ENCODE assay signal across 1 cellular context in the genomic region with DNA sequence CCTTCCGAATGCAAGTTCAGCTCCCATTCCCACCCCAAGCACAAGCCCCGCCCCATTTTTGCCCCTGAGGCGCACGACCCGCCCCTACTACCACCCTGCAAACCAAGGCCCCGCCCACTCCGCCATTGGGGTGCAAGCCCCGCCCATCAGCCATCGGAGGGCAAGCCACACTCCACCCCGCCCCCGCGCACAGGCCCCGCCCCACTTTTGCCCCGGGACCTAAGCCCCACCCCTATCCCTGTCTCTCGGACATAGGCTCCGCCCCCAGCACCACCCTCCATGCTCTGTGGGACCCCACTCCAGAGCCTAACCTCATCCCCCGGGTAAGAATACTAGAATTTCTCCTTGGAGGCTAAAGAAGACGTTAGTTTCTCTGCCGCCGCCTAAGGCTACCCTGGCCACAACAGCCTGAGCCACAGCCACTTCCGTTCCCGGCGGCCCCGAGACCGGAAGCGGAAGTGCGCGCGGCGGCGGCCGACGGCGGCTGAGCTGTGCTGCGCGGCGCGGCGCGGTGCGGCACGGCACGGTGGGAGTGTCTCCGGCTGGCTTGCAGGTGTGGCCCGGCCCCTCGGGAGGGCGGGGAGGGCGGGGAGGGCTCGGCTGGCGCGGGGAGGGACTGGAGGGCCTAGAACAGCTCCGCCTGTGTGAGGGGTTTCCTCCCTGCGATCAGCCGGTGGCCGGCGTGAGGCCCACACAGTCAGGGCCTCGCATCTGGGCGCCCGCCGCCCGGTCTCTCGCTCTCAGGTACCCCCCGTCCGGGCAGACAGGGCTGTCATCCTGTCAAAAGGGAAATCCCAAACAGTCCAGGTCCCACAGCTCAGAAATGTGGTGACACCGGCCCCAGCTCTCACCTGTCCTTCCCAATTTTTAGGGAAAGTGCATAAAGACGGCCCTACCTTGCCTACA.
TF ChIP-seq lines count a peak whose summit lies in the region.

Gene ZNF333, plus strand, starts transcription at position 451 of the 906 bp plus-strand sequence. CDS start 3,444 bp downstream, outside the sequence.

TF ChIP-seq in K562, 482 proteins besides CTCF, POLR2A, EP300 and RAD21 (continued from another document and continues in another):
- TF ChIP-seq TFAM (CRISPR knock-in tag; conservative IDR thresholded peaks at IDR 0.05) (no peak), MTF1 (CRISPR knock-in tag; IDR thresholded peaks at IDR 0.05; ENCODE audit: borderline replicate concordance) (no peak), RHOXF2B (CRISPR knock-in tag; conservative IDR thresholded peaks at IDR 0.05) (no peak), SMAD4 (CRISPR knock-in tag; conservative IDR thresholded peaks at IDR 0.05) (peak; percentile 54; the same call in 1 of the 2 replicates), FOXA1 (IDR thresholded peaks at IDR 0.05; ENCODE audit: borderline replicate concordance) (no peak), RNF2 (IDR thresholded peaks at IDR 0.05) (no peak), SNAPC5 (CRISPR knock-in tag; IDR thresholded peaks at IDR 0.05) (no peak), ARNT (IDR thresholded peaks at IDR 0.05) (no peak), ZNF780A (CRISPR knock-in tag; IDR thresholded peaks at IDR 0.05) (no peak), PCBP2 (IDR thresholded peaks at IDR 0.05; ENCODE audit: low read depth, low read length, poor library complexity, severe bottlenecking) (no peak), ZBTB8A (IDR thresholded peaks at IDR 0.05; ENCODE audit: partially characterized antibody) (no peak), CHCHD3 (CRISPR knock-in tag; IDR thresholded peaks at IDR 0.05) (no peak), RFX1 (IDR thresholded peaks at IDR 0.05) (no peak), ETV5 (CRISPR knock-in tag; IDR thresholded peaks at IDR 0.05; ENCODE audit: low read depth) (no peak; the same call in 1 of the 2 replicates), HMG20A (CRISPR knock-in tag; conservative IDR thresholded peaks at IDR 0.05) (no peak), KLF1 (tag; IDR thresholded peaks at IDR 0.05) (0 out of 2 replicates have a peak, but pooled peaks have one; percentile 38), MEF2A (IDR thresholded peaks at IDR 0.05; ENCODE audit: control insufficient read depth, low read depth, low read length) (no peak), SAP30 (IDR thresholded peaks at IDR 0.05; ENCODE audit: borderline replicate concordance, insufficient read depth, low read depth, low read length, poor library complexity, severe bottlenecking) (peak; percentile 43), ZNF184 (CRISPR knock-in tag; IDR thresholded peaks at IDR 0.05) (no peak), BACH1 (tag; IDR thresholded peaks at IDR 0.05) (no peak), JUN (IDR thresholded peaks at IDR 0.05; ENCODE audit: borderline replicate concordance, low read depth, low read length) (peak; percentile 48; the same call in 1 of the 2 replicates), JUN (CRISPR knock-in tag; IDR thresholded peaks at IDR 0.05; ENCODE audit: borderline replicate concordance) (no peak), BRF1 (IDR thresholded peaks at IDR 0.05; ENCODE audit: borderline replicate concordance, extremely low read depth, insufficient read length) (no peak), ZNF696 (CRISPR knock-in tag; conservative IDR thresholded peaks at IDR 0.05) (no peak), IRF2 (CRISPR knock-in tag; IDR thresholded peaks at IDR 0.05) (no peak), NR2C1 (IDR thresholded peaks at IDR 0.05) (peak; percentile 38; the same call in 1 of the 2 replicates), NR2C1 (tag; IDR thresholded peaks at IDR 0.05) (peak; percentile 59; the same call in 1 of the 2 replicates), POLR2AphosphoS2 (IDR thresholded peaks at IDR 0.05; ENCODE audit: low read length) (no peak), MCM2 (IDR thresholded peaks at IDR 0.05; ENCODE audit: low read depth) (no peak), MEF2D (tag; conservative IDR thresholded peaks at IDR 0.05; ENCODE audit: low read depth) (no peak), ZNF217 (CRISPR knock-in tag; IDR thresholded peaks at IDR 0.05) (no peak), BHLHE40 (IDR thresholded peaks at IDR 0.05; ENCODE audit: low read length) (peak; percentile 31; the same call in 1 of the 2 replicates), NCOA1 (IDR thresholded peaks at IDR 0.05; ENCODE audit: low read depth) (no peak), TEAD1 (CRISPR knock-in tag; IDR thresholded peaks at IDR 0.05) (no peak; a peak in 1 of 4 replicates), FOXJ3 (CRISPR knock-in tag; IDR thresholded peaks at IDR 0.05) (no peak), TRIM24 (IDR thresholded peaks at IDR 0.05) (no peak), EWSR1 (IDR thresholded peaks at IDR 0.05; ENCODE audit: borderline replicate concordance, low read depth, partially characterized antibody) (no peak), CLOCK (CRISPR knock-in tag; IDR thresholded peaks at IDR 0.05; ENCODE audit: borderline replicate concordance) (no peak), NBN (IDR thresholded peaks at IDR 0.05; ENCODE audit: low read depth) (no peak), FIP1L1 (IDR thresholded peaks at IDR 0.05; ENCODE audit: low read depth, low read length, poor library complexity, severe bottlenecking) (no peak), DLX4 (CRISPR knock-in tag; IDR thresholded peaks at IDR 0.05) (no peak), TAF1 (IDR thresholded peaks at IDR 0.05; ENCODE audit: control insufficient read depth, extremely low read depth, insufficient read depth, low read length, severe bottlenecking) (peak; percentile 63), ZNF699 (CRISPR knock-in tag; IDR thresholded peaks at IDR 0.05; ENCODE audit: insufficient replicate concordance) (no peak), CTBP1 (IDR thresholded peaks at IDR 0.05; ENCODE audit: borderline replicate concordance) (peak; percentile 92), ATF7 (IDR thresholded peaks at IDR 0.05) (peak; percentile 67; the same call in 1 of the 2 replicates), CAMTA2 (CRISPR knock-in tag; conservative IDR thresholded peaks at IDR 0.05) (no peak), TCF7L2 (IDR thresholded peaks at IDR 0.05; ENCODE audit: low read depth, low read length) (0 out of 2 replicates have a peak, but pooled peaks have one; percentile 21), ZNF224 (CRISPR knock-in tag; IDR thresholded peaks at IDR 0.05) (no peak), DPF2 (IDR thresholded peaks at IDR 0.05) (no peak), THRAP3 (IDR thresholded peaks at IDR 0.05; ENCODE audit: borderline replicate concordance) (no peak)
- TF ChIP-seq, protein P1, sequence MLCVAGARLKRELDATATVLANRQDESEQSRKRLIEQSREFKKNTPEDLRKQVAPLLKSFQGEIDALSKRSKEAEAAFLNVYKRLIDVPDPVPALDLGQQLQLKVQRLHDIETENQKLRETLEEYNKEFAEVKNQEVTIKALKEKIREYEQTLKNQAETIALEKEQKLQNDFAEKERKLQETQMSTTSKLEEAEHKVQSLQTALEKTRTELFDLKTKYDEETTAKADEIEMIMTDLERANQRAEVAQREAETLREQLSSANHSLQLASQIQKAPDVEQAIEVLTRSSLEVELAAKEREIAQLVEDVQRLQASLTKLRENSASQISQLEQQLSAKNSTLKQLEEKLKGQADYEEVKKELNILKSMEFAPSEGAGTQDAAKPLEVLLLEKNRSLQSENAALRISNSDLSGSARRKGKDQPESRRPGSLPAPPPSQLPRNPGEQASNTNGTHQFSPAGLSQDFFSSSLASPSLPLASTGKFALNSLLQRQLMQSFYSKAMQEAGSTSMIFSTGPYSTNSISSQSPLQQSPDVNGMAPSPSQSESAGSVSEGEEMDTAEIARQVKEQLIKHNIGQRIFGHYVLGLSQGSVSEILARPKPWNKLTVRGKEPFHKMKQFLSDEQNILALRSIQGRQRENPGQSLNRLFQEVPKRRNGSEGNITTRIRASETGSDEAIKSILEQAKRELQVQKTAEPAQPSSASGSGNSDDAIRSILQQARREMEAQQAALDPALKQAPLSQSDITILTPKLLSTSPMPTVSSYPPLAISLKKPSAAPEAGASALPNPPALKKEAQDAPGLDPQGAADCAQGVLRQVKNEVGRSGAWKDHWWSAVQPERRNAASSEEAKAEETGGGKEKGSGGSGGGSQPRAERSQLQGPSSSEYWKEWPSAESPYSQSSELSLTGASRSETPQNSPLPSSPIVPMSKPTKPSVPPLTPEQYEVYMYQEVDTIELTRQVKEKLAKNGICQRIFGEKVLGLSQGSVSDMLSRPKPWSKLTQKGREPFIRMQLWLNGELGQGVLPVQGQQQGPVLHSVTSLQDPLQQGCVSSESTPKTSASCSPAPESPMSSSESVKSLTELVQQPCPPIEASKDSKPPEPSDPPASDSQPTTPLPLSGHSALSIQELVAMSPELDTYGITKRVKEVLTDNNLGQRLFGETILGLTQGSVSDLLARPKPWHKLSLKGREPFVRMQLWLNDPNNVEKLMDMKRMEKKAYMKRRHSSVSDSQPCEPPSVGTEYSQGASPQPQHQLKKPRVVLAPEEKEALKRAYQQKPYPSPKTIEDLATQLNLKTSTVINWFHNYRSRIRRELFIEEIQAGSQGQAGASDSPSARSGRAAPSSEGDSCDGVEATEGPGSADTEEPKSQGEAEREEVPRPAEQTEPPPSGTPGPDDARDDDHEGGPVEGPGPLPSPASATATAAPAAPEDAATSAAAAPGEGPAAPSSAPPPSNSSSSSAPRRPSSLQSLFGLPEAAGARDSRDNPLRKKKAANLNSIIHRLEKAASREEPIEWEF (CRISPR knock-in tag; IDR thresholded peaks at IDR 0.05): no peak
- TF ChIP-seq, protein P2, sequence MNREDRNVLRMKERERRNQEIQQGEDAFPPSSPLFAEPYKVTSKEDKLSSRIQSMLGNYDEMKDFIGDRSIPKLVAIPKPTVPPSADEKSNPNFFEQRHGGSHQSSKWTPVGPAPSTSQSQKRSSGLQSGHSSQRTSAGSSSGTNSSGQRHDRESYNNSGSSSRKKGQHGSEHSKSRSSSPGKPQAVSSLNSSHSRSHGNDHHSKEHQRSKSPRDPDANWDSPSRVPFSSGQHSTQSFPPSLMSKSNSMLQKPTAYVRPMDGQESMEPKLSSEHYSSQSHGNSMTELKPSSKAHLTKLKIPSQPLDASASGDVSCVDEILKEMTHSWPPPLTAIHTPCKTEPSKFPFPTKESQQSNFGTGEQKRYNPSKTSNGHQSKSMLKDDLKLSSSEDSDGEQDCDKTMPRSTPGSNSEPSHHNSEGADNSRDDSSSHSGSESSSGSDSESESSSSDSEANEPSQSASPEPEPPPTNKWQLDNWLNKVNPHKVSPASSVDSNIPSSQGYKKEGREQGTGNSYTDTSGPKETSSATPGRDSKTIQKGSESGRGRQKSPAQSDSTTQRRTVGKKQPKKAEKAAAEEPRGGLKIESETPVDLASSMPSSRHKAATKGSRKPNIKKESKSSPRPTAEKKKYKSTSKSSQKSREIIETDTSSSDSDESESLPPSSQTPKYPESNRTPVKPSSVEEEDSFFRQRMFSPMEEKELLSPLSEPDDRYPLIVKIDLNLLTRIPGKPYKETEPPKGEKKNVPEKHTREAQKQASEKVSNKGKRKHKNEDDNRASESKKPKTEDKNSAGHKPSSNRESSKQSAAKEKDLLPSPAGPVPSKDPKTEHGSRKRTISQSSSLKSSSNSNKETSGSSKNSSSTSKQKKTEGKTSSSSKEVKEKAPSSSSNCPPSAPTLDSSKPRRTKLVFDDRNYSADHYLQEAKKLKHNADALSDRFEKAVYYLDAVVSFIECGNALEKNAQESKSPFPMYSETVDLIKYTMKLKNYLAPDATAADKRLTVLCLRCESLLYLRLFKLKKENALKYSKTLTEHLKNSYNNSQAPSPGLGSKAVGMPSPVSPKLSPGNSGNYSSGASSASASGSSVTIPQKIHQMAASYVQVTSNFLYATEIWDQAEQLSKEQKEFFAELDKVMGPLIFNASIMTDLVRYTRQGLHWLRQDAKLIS (CRISPR knock-in tag; IDR thresholded peaks at IDR 0.05): no peak
- TF ChIP-seq, protein P3, sequence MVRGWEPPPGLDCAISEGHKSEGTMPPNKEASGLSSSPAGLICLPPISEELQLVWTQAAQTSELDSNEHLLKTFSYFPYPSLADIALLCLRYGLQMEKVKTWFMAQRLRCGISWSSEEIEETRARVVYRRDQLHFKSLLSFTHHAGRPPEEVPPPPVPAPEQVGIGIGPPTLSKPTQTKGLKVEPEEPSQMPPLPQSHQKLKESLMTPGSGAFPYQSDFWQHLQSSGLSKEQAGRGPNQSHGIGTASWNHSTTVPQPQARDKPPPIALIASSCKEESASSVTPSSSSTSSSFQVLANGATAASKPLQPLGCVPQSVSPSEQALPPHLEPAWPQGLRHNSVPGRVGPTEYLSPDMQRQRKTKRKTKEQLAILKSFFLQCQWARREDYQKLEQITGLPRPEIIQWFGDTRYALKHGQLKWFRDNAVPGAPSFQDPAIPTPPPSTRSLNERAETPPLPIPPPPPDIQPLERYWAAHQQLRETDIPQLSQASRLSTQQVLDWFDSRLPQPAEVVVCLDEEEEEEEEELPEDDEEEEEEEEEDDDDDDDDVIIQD (CRISPR knock-in tag; IDR thresholded peaks at IDR 0.05): no peak
